ENCODE assay signal across 17 cellular contexts in genomic region chr12:93825501-93825888, GRCh38.
A peak's percentile ranks its signal among the peaks of the same experiment; 100 is the strongest.
DNase-seq lines count a peak whose midpoint lies in the region; ATAC-seq, FAIRE-seq and TF ChIP-seq lines count a peak whose summit lies in the region.
"Had no signal": no experiment of that assay in that cellular context is flagged by ENCODE, and none has a peak within 500 bp of the region (broad histone marks: within the 10 kb centered on the region; RNA-seq: fewer than 3 reads in every experiment).

No MANE protein-coding gene starts in this region.

- intact Hi-C loops in right lobe of liver (cut with DNase I), result no loop called here
- intact Hi-C loops in HepG2 (cut with micrococcal nuclease; ENCODE audit: unreplicated experiment), result no loop called here
- intact Hi-C loops in aorta (cut with DNase I), result loop anchor here in 1 of 2 donors (5.0 kb wide), 1 partner anchor 67 kb away; no protein-coding TSS in a partner anchor

- H3K4me3 Mint-ChIP-seq in neural progenitor cell (no peak overlapping the region), T-cell (no peak overlapping the region)
- H3K4me3 Mint-ChIP-seq: CD4-positive, alpha-beta memory T cell; dendritic cell treated with granulocyte-macrophage colony-stimulating factor and Interleukin-4, amounts not matched to agents 40 ng/mL and 50 ng/mL, for 4 days; natural killer cell had no signal

- H3K36me3 Mint-ChIP-seq in neural progenitor cell (no peaks in the 10 kb centered on the region), T-cell (peaks cover 6% of the 10 kb centered on the region)
- H3K36me3 Mint-ChIP-seq: CD4-positive, alpha-beta memory T cell; natural killer cell had no signal

- CTCF ChIA-PET in HepG2 (lab: Yijun Ruan, JAX; ENCODE audit: low intra/inter-chr PET ratio, low total read pairs) (no interaction called here), T-cell (lab: Charles Lee) (interaction anchor here in 1 of 2 donors (0.6 kb wide), 1 partner anchor 109 kb away, joined by 4 read pairs; no protein-coding TSS in a partner anchor)

- peak; percentile 13 to 42 (median 28) for ATAC-seq in right lobe of liver
- ATAC-seq in HepG2, result no peak
- ATAC-seq in gastroesophageal sphincter, result peak; percentile 63
- ATAC-seq in aorta (ENCODE audit: low FRiP score), result peak; percentile 60
- no peak for ATAC-seq in T-cell (replicated peaks in 1 of 4)
- ATAC-seq: natural killer cell had no signal

- H4K20me1 ChIP-seq in HepG2 (ENCODE audit: insufficient read depth, low read length), result no peaks in the 10 kb centered on the region
- no peaks in the 10 kb centered on the region for H4K20me1 ChIP-seq in neural progenitor cell (ENCODE audit: low read depth)

- H3K27me3 Mint-ChIP-seq in neural progenitor cell (ENCODE audit: insufficient read depth, low read depth) (no peaks in the 10 kb centered on the region), T-cell (no peaks in the 10 kb centered on the region)
- H3K27me3 Mint-ChIP-seq: CD4-positive, alpha-beta memory T cell; dendritic cell treated with granulocyte-macrophage colony-stimulating factor and Interleukin-4, amounts not matched to agents 40 ng/mL and 50 ng/mL, for 4 days had no signal

- POLR2A ChIA-PET in HepG2 (lab: Yijun Ruan, JAX) (no interaction called here), T-cell (lab: Charles Lee) (no interaction called here)

- no peak overlapping the region for H3K4me2 ChIP-seq in HepG2 (ENCODE audit: low read depth, low read length)
- no peak overlapping the region for H3K4me2 ChIP-seq in neural progenitor cell

- H3K9ac ChIP-seq in HepG2 (ENCODE audit: insufficient read depth, low read depth, low read length), result no peak overlapping the region
- H3K9ac ChIP-seq in neural progenitor cell, result no peak overlapping the region

- no peak overlapping the region for H3K27ac ChIP-seq in right lobe of liver
- H3K27ac ChIP-seq in HepG2 (ENCODE audit: extremely low read length, insufficient read depth, low read length), result no peak overlapping the region
- peak overlapping the region; percentile 45 to 66 (median 64) for H3K27ac ChIP-seq in gastroesophageal sphincter
- H3K27ac ChIP-seq in neural progenitor cell, result no peak overlapping the region
- peak overlapping the region in 1 of 2 donors; percentile 57 for H3K27ac ChIP-seq in aorta (ENCODE audit: low read depth in 1 of 2, low read length in 2 of 2)

- no peaks in the 10 kb centered on the region for H3K9me3 ChIP-seq in right lobe of liver
- no peaks in the 10 kb centered on the region for H3K9me3 ChIP-seq in HepG2 (ENCODE audit: low read length)
- no peaks in the 10 kb centered on the region for H3K9me3 ChIP-seq in gastroesophageal sphincter
- no peaks in the 10 kb centered on the region for H3K9me3 ChIP-seq in neural progenitor cell (ENCODE audit: low read depth)
- no peaks in the 10 kb centered on the region for H3K9me3 ChIP-seq in aorta (ENCODE audit: control insufficient read depth, low read length)
- H3K9me3 ChIP-seq: adrenal gland, HAP-1 had no signal

- H2AFZ ChIP-seq in HepG2 (ENCODE audit: low read length), result no peak overlapping the region
- no peak overlapping the region for H2AFZ ChIP-seq in neural progenitor cell (replicated peaks)

- H3K79me2 ChIP-seq in HepG2 (ENCODE audit: insufficient read depth, low read length) (no peaks in the 10 kb centered on the region), neural progenitor cell (ENCODE audit: low read depth) (no peaks in the 10 kb centered on the region)

- in situ Hi-C loops in HepG2 (cut with HindIII; ENCODE audit: extremely low pct_ligation_motif_present, low pct_unique_long_range_greater_than_20kb), result no loop called here

- TF ChIP-seq POLR2A in right lobe of liver (IDR thresholded peaks at IDR 0.05) (no peak), HepG2 (IDR thresholded peaks at IDR 0.05; ENCODE audit: insufficient read depth in 1 of 2, low read depth in 2 of 2, low read length in 2 of 2) (no peak), gastroesophageal sphincter (IDR thresholded peaks at IDR 0.05) (no peak)

- no peak overlapping the region for H3K27ac Mint-ChIP-seq in neural progenitor cell
- no peak overlapping the region for H3K27ac Mint-ChIP-seq in T-cell
- H3K27ac Mint-ChIP-seq: CD4-positive, alpha-beta memory T cell; dendritic cell treated with granulocyte-macrophage colony-stimulating factor and Interleukin-4, amounts not matched to agents 40 ng/mL and 50 ng/mL, for 4 days; natural killer cell had no signal

- no peak for TF ChIP-seq CTCF in right lobe of liver (IDR thresholded peaks at IDR 0.05)
- no peak for TF ChIP-seq CTCF in HepG2 (CRISPR knock-in tag; IDR thresholded peaks at IDR 0.05)
- TF ChIP-seq CTCF in gastroesophageal sphincter (IDR thresholded peaks at IDR 0.05), result no peak
- peak; percentile 14 for TF ChIP-seq CTCF in neural progenitor cell (IDR thresholded peaks at IDR 0.05)

- H3K4me1 Mint-ChIP-seq in neural progenitor cell (peaks cover 7% of the 10 kb centered on the region), T-cell (peaks cover 0 to 5% (median 0%) of the 10 kb centered on the region in 3 donors)

- BruUV-seq in HepG2 (replicated peaks; lab: Mats Ljungman, UMichigan), result no TSS peak

- H3K9me3 Mint-ChIP-seq in neural progenitor cell (no peaks in the 10 kb centered on the region), T-cell (no peaks in the 10 kb centered on the region)
- H3K9me3 Mint-ChIP-seq: dendritic cell treated with granulocyte-macrophage colony-stimulating factor and Interleukin-4, amounts not matched to agents 40 ng/mL and 50 ng/mL, for 4 days; natural killer cell had no signal

- WGBS in right lobe of liver (ENCODE audit: insufficient coverage, low coverage, low lambda C conversion rate, missing lambda C conversion rate), result 80% methylated on average over 2 of the region's 3 CpGs
- 94% methylated on average over 3 of the region's 3 CpGs for WGBS in HepG2 (ENCODE audit: low lambda C conversion rate)
- 34 to 43% methylated on average over 3 of the region's 3 CpGs for WGBS in gastroesophageal sphincter (ENCODE audit: low coverage in 1 of 2), 2 donors
- WGBS in aorta, 2 donors, result 42 to 49% methylated on average over 3 of the region's 3 CpGs

- TF ChIP-seq RAD21 in HepG2 (CRISPR knock-in tag; IDR thresholded peaks at IDR 0.05), result no peak

- H3K27me3 ChIP-seq in right lobe of liver (no peaks in the 10 kb centered on the region), HepG2 (ENCODE audit: control insufficient read depth in 1 of 2, insufficient read depth in 2 of 2, low read length in 2 of 2) (no peaks in the 10 kb centered on the region), gastroesophageal sphincter (no peaks in the 10 kb centered on the region), neural progenitor cell (no peaks in the 10 kb centered on the region), aorta (ENCODE audit: control insufficient read depth in 1 of 2, insufficient read depth in 2 of 2, low read length in 1 of 2) (no peaks in the 10 kb centered on the region)
- H3K27me3 ChIP-seq: adrenal gland had no signal

- H3K36me3 ChIP-seq in right lobe of liver (no peaks in the 10 kb centered on the region), HepG2 (replicated peaks in 1 of 2; ENCODE audit: control insufficient read depth in 1 of 2, insufficient read depth in 2 of 2, low read length in 2 of 2) (no peaks in the 10 kb centered on the region), gastroesophageal sphincter (no peaks in the 10 kb centered on the region), neural progenitor cell (no peaks in the 10 kb centered on the region), aorta (ENCODE audit: control insufficient read depth in 1 of 2, insufficient read depth in 2 of 2, low read length in 1 of 2) (no peaks in the 10 kb centered on the region)
- H3K36me3 ChIP-seq: adrenal gland, HAP-1 had no signal

- H3K4me1 ChIP-seq in right lobe of liver (peaks cover 0 to 22% (median 0%) of the 10 kb centered on the region in 4 donors), HepG2 (ENCODE audit: insufficient read depth, low read length) (no peaks in the 10 kb centered on the region), gastroesophageal sphincter (peaks cover 18 to 66% (median 18%) of the 10 kb centered on the region in 3 donors), neural progenitor cell (peaks cover 10% of the 10 kb centered on the region), aorta (ENCODE audit: control insufficient read depth in 1 of 2, insufficient read depth in 2 of 2, low read length in 2 of 2) (peaks cover 3 to 8% of the 10 kb centered on the region in 2 donors)

- no peak for FAIRE-seq in HepG2 (lab: Jason Lieb, UNC)
- FAIRE-seq: islet of Langerhans had no signal

- no peaks in the 10 kb centered on the region for H3F3A ChIP-seq in neural progenitor cell (ENCODE audit: low read depth)

- no peak for DNase-seq in right lobe of liver
- DNase-seq in HepG2 (ENCODE audit: low spot score), result no peak
- no peak for DNase-seq in neural progenitor cell (ENCODE audit: low spot score)
- DNase-seq in aorta, result no peak
- no peak for DNase-seq in T-cell
- no peak for DNase-seq in NK-92 treated with Interleukin-12 subunit alpha and Interleukin-12 subunit beta, amount 100 ng/mL, for 24 hours (lab: John Stamatoyannopoulos, UW)
- DNase-seq in NCI-H1417 treated with DMSO at 0.1 percent for 48 hours (lab: John Stamatoyannopoulos, UW), result no peak
- DNase-seq: CD4-positive, alpha-beta memory T cell; GDM1; MM.1S; natural killer cell; substantia nigra had no signal

- no peak for TF ChIP-seq EP300 in HepG2 (IDR thresholded peaks at IDR 0.05; ENCODE audit: low read depth in 2 of 2, low read length in 2 of 2)
- TF ChIP-seq EP300 in HepG2 (CRISPR knock-in tag; IDR thresholded peaks at IDR 0.05; ENCODE audit: borderline replicate concordance), result no peak
- no peak for TF ChIP-seq EP300 in gastroesophageal sphincter (IDR thresholded peaks at IDR 0.05)

- H3K4me3 ChIP-seq in right lobe of liver (no peak overlapping the region), HepG2 (replicated peaks in 1 of 3; ENCODE audit: insufficient read depth in 1 of 3, low read depth in 2 of 3, low read length in 3 of 3) (no peak overlapping the region), gastroesophageal sphincter (no peak overlapping the region), neural progenitor cell (no peak overlapping the region), aorta (ENCODE audit: low read length in 2 of 2) (no peak overlapping the region)
- H3K4me3 ChIP-seq: adrenal gland, HAP-1 had no signal

TF ChIP-seq in HepG2, 621 proteins besides CTCF, POLR2A, EP300 and RAD21 (continues in another document):
- no peak for TF ChIP-seq TGIF2 (CRISPR knock-in tag; IDR thresholded peaks at IDR 0.05)
- TF ChIP-seq MIER2 (CRISPR knock-in tag; IDR thresholded peaks at IDR 0.05), result no peak
- TF ChIP-seq HMG20B (CRISPR knock-in tag; conservative IDR thresholded peaks at IDR 0.05), result no peak

Comparison
In these comparisons a context has a peak if more than half of its experiments do, and no peak if none do; other contexts are left out.
1. ATAC-seq: peak in right lobe of liver (4 of 4), gastroesophageal sphincter (single experiment) and aorta (single experiment); none in HepG2 (single experiment) and T-cell (0 of 4).
2. H3K27ac ChIP-seq: peak in gastroesophageal sphincter (4 of 4); none in right lobe of liver (0 of 3), HepG2 (single experiment) and neural progenitor cell (single experiment).